Comparison of ENCODE assay signal across 8 cellular contexts in genomic region chrX:152915541-152916241, GRCh38. TPM values are rescaled to one million over a fixed set of nuclear protein-coding genes. Genes with fewer than 3 reads are reported as not detected.
DNase-seq lines count a peak whose midpoint lies in the region; ATAC-seq and TF ChIP-seq lines count a peak whose summit lies in the region.

No MANE protein-coding gene starts in this region.

- no peaks in the 10 kb centered on the region for H3F3A ChIP-seq in DOHH2 (ENCODE audit: control insufficient read depth, insufficient read depth)

- H3K4me1 ChIP-seq in DOHH2 (ENCODE audit: control insufficient read depth, low read length): peaks cover 13% of the 10 kb centered on the region
- peaks cover 9% of the 10 kb centered on the region for H3K4me1 ChIP-seq in Panc1 (ENCODE audit: control insufficient read depth, insufficient read depth, low read length)
- H3K4me1 ChIP-seq in psoas muscle: no peaks in the 10 kb centered on the region

- H3K9me2 ChIP-seq in DOHH2 (replicated peaks; ENCODE audit: control insufficient read depth, low read length): no peaks in the 10 kb centered on the region

- no peaks in the 10 kb centered on the region for H3K36me3 ChIP-seq in DOHH2 (ENCODE audit: control insufficient read depth, low read length)
- no peaks in the 10 kb centered on the region for H3K36me3 ChIP-seq in Panc1 (ENCODE audit: control insufficient read depth, insufficient read depth, low read length)
- H3K36me3 ChIP-seq in psoas muscle (ENCODE audit: insufficient read depth in 1 of 2, low read depth in 1 of 2): no peaks in the 10 kb centered on the region

- CTCF ChIA-PET in Panc1 (lab: Charles Lee): no interaction called here

- in situ Hi-C loops in Panc1 (cut with HindIII; ENCODE audit: low pct_unique_long_range_greater_than_20kb, low sequenced_read_pairs): no loop called here

- H4K20me1 ChIP-seq in DOHH2 (ENCODE audit: control insufficient read depth, insufficient read depth, low read depth, low read length): no peaks in the 10 kb centered on the region

- no TSS peak for BruUV-seq in Panc1 (replicated peaks; lab: Mats Ljungman, UMichigan)

- H3K4me3 ChIP-seq in DOHH2 (ENCODE audit: low read length): no peak overlapping the region
- H3K4me3 ChIP-seq in Panc1 (ENCODE audit: low read depth in 2 of 2, low read length in 2 of 2): no peak overlapping the region
- no peak overlapping the region for H3K4me3 ChIP-seq in psoas muscle

- no peaks in the 10 kb centered on the region for H3K27me3 ChIP-seq in DOHH2 (ENCODE audit: control insufficient read depth, low read length)
- no peaks in the 10 kb centered on the region for H3K27me3 ChIP-seq in Panc1 (ENCODE audit: control insufficient read depth, insufficient read depth, low read length)
- H3K27me3 ChIP-seq in psoas muscle (ENCODE audit: insufficient read depth in 3 of 3, low read length in 2 of 3): peaks cover 0 to 5% (median 0%) of the 10 kb centered on the region in 3 donors

- H3K4me2 ChIP-seq in DOHH2 (ENCODE audit: low read length): no peak overlapping the region

- intact Hi-C loops in Panc1 (cut with micrococcal nuclease; ENCODE audit: unreplicated experiment) (no loop called here), psoas muscle (cut with DNase I) (no loop called here)

- ATAC-seq in GM19351 (IDR thresholded peaks at IDR 0.05; ENCODE audit: unreplicated experiment) (peak; percentile 89), HG03175 (IDR thresholded peaks at IDR 0.05; ENCODE audit: unreplicated experiment) (peak; percentile 85), Panc1 (peak; percentile 73), esophagus mucosa (peak; percentile 49), psoas muscle (peak in 2 of 4 donors; percentile 34 to 38)

- peak; percentile 79 for TF ChIP-seq CTCF in DOHH2 (IDR thresholded peaks at IDR 0.05; ENCODE audit: low read depth, low read length, poor library complexity, severe bottlenecking)
- TF ChIP-seq CTCF in Panc1 (IDR thresholded peaks at IDR 0.05): no peak
- TF ChIP-seq CTCF in psoas muscle (IDR thresholded peaks at IDR 0.05): peak; percentile 15

- POLR2A ChIA-PET in Panc1 (lab: Charles Lee): no interaction called here

- no peak overlapping the region for H3K27ac ChIP-seq in DOHH2 (ENCODE audit: low read depth, low read length)
- H3K27ac ChIP-seq in Panc1 (ENCODE audit: low read length): no peak overlapping the region
- H3K27ac ChIP-seq in psoas muscle: no peak overlapping the region

- DNase-seq in Panc1 (ENCODE audit: low read depth, low spot score): peak; percentile 39
- no peak for DNase-seq in psoas muscle
- DNase-seq in epidermal melanocyte (ENCODE audit: insufficient read length, low spot score): no peak
- no peak for DNase-seq in NCI-H2171 (lab: John Stamatoyannopoulos, UW)

- H3K9me3 ChIP-seq in DOHH2 (ENCODE audit: control insufficient read depth, insufficient read depth, low read length) (no peaks in the 10 kb centered on the region), Panc1 (ENCODE audit: control insufficient read depth, insufficient read depth, low read depth, low read length) (no peaks in the 10 kb centered on the region), psoas muscle (no peaks in the 10 kb centered on the region)

- H3K79me2 ChIP-seq in DOHH2 (ENCODE audit: control insufficient read depth, low read length): no peaks in the 10 kb centered on the region

- 46 to 60% (median 47%) methylated on average over 8 to 13 of the region's 13 CpGs for WGBS in psoas muscle, 3 donors

RNA-seq across cellular contexts. Expression of gene ZNF185, which starts 17.8 kb away (rescaled TPM):
- 5.4 TPM for total RNA-seq in Panc1 (2021; ENCODE audit: unreplicated experiment)
- 5.4 TPM for polyA plus RNA-seq in Panc1 (2012; ENCODE audit: insufficient read length)
- 341 TPM for total RNA-seq in esophagus mucosa
- 1 to 10 TPM; 1.3 to 1.5 (median 1.4) TPM for total RNA-seq in psoas muscle
- polyA plus RNA-seq in psoas muscle: 1 to 10 TPM in 1 of 3 donors, under 1 TPM in 2; 0.79 to 1.1 (median 0.79) TPM

Comparison
In these comparisons a context has a peak if more than half of its experiments do, and no peak if none do; other contexts are left out.
1. RNA of gene ZNF185, which starts 17.8 kb away (total RNA-seq): 341 TPM in esophagus mucosa (single experiment); 5.4 TPM in Panc1 (single experiment) and 1.3 to 1.5 TPM in psoas muscle; every median in the first group is over 10 times any median in the second.